Comparison of ENCODE assay signal across 14 cellular contexts in genomic region chr2:221836091-221836490, GRCh38.
"Had no signal": no experiment of that assay in that cellular context is flagged by ENCODE, and none has a peak within 500 bp of the region (broad histone marks: within the 10 kb centered on the region; RNA-seq: fewer than 3 reads in every experiment).

No MANE protein-coding gene starts in this region.

- H3K36me3 ChIP-seq: cardiac muscle cell, left lung, thoracic aorta had no signal

- H3K27me3 ChIP-seq: cardiac muscle cell, dorsolateral prefrontal cortex, left lung had no signal

- H3K4me3 ChIP-seq: cardiac muscle cell, dorsolateral prefrontal cortex, left lung, thoracic aorta had no signal

- H3K4me1 ChIP-seq: left lung had no signal

- DNase-seq: activated CD4-positive, CD25-positive, alpha-beta regulatory T cell treated with anti-CD3 and anti-CD28 coated beads, Interleukin-2, amount 50 U/mL, for 72 hours; activated naive CD4-positive, alpha-beta T cell treated with Interleukin-2 at 50 U/mL for 16 hours; aorta; endodermal cell; erythroblast; glutamatergic neuron; kidney; left lung; occipital lobe; right cardiac atrium; T-helper 1 cell had no signal

- H3K9me3 ChIP-seq: left lung, thoracic aorta had no signal

- H3K27ac ChIP-seq: cardiac muscle cell, dorsolateral prefrontal cortex, left lung, thoracic aorta had no signal

- ATAC-seq: left lung, right cardiac atrium had no signal
